9 cellular contexts compared by ENCODE assay signal in genomic region chr19:39671739-39672363, GRCh38. TPM values are rescaled to one million over a fixed set of nuclear protein-coding genes. Genes with fewer than 3 reads are reported as not detected.
DNase-seq lines count a peak whose midpoint lies in the region; TF ChIP-seq lines count a peak whose summit lies in the region.
"Had no signal": no experiment of that assay in that cellular context is flagged by ENCODE, and none has a peak within 500 bp of the region (broad histone marks: within the 10 kb centered on the region; RNA-seq: fewer than 3 reads in every experiment).

No MANE protein-coding gene starts in this region.

- 8 to 9% (median 8%) methylated on average over 9 of the region's 9 CpGs for WGBS in ovary, 3 donors

- DNase-seq in NCI-H1417 (lab: John Stamatoyannopoulos, UW) (peak; percentile 34 to 78 (median 58)), NCI-H1417 treated with DMSO at 0.1 percent for 48 hours (lab: John Stamatoyannopoulos, UW) (no peak), LoVo (ENCODE audit: low spot score) (peak; percentile 57), RPMI8226 (peak; percentile 66), astrocyte of the hippocampus (ENCODE audit: low read depth, low spot score) (peak; percentile 58), iris pigment epithelial cell (ENCODE audit: low read depth) (peak; percentile 54), ovary (no peak)
- peak; percentile 41 for DNase-seq in stimulated activated CD8-positive, alpha-beta memory T cell treated with anti-CD3 and anti-CD28 coated beads, Interleukin-4, amount 100 ng/mL, for 48 hours

- TF ChIP-seq EP300 in ovary (IDR thresholded peaks at IDR 0.05) = no peak

- intact Hi-C loops in ovary (cut with DNase I) = no loop called here

- TF ChIP-seq POLR2A in ovary (IDR thresholded peaks at IDR 0.05) = no peak

- H3K9me3 ChIP-seq in ovary = no peaks in the 10 kb centered on the region
- H3K9me3 ChIP-seq: BLaER1 had no signal

- H3K27ac ChIP-seq in ovary = no peak overlapping the region
- H3K27ac ChIP-seq: BLaER1 had no signal

- no peaks in the 10 kb centered on the region for H3K4me1 ChIP-seq in ovary (ENCODE audit: insufficient read depth)

- H3K4me3 ChIP-seq in ovary = no peak overlapping the region
- H3K4me3 ChIP-seq: BLaER1 had no signal

- H3K36me3 ChIP-seq in ovary = no peaks in the 10 kb centered on the region
- H3K36me3 ChIP-seq: BLaER1 had no signal

- no peaks in the 10 kb centered on the region for H3K27me3 ChIP-seq in ovary
- H3K27me3 ChIP-seq: BLaER1 had no signal

- TF ChIP-seq CTCF in ovary (IDR thresholded peaks at IDR 0.05) = no peak

RNA-seq across cellular contexts. Expression of gene LGALS16, which starts 16.1 kb away (rescaled TPM):
- not detected for total RNA-seq in ovary
- not detected for polyA plus RNA-seq in ovary

RNA-seq across cellular contexts. Expression of gene LGALS14, which starts 32.4 kb away (rescaled TPM):
- not detected for total RNA-seq in ovary
- polyA plus RNA-seq in ovary = not detected

Comparison
In these comparisons a context has a peak if more than half of its experiments do, and no peak if none do; other contexts are left out.
1. DNase-seq: peak in NCI-H1417 (3 of 3), LoVo (single experiment), RPMI8226 (single experiment), astrocyte of the hippocampus (single experiment), iris pigment epithelial cell (single experiment) and stimulated activated CD8-positive, alpha-beta memory T cell treated with anti-CD3 and anti-CD28 coated beads, Interleukin-4, amount 100 ng/mL, for 48 hours (single experiment); none in NCI-H1417 treated with DMSO at 0.1 percent for 48 hours (single experiment) and ovary (0 of 5).